ENCODE assay signal across 18 cellular contexts in genomic region chr20:46820682-46821081, GRCh38.
DNase-seq lines count a peak whose midpoint lies in the region; ATAC-seq and TF ChIP-seq lines count a peak whose summit lies in the region.
"Had no signal": no experiment of that assay in that cellular context is flagged by ENCODE, and none has a peak within 500 bp of the region (broad histone marks: within the 10 kb centered on the region; RNA-seq: fewer than 3 reads in every experiment).

No MANE protein-coding gene starts in this region.

- TF ChIP-seq POLR2A in Peyer's patch (IDR thresholded peaks at IDR 0.05) = no peak

- H3K27me3 ChIP-seq in Caco-2 (replicated peaks; ENCODE audit: control insufficient read depth, insufficient read depth, low read length) (0 out of 2 replicates have a peak, but pooled peaks cover 1% of the 10 kb centered on the region), Peyer's patch (no peaks in the 10 kb centered on the region), smooth muscle cell (ENCODE audit: low read depth) (no peaks in the 10 kb centered on the region)

- no peaks in the 10 kb centered on the region for H3K4me1 Mint-ChIP-seq in Caco-2 (ENCODE audit: low read depth, unreplicated experiment)
- H3K4me1 Mint-ChIP-seq: activated T-helper 17 cell treated with anti-CD3 and anti-CD28 coated beads, Interleukin-2, amount 50 U/mL, for 72 hours; naive B cell had no signal

- H3F3A ChIP-seq in smooth muscle cell (ENCODE audit: low read depth) = no peaks in the 10 kb centered on the region

- H3K4me2 ChIP-seq in smooth muscle cell = no peak overlapping the region

- H4K20me1 ChIP-seq in smooth muscle cell (ENCODE audit: low read depth) = no peaks in the 10 kb centered on the region

- H3K36me3 Mint-ChIP-seq in Caco-2 (ENCODE audit: insufficient read depth, unreplicated experiment) = no peaks in the 10 kb centered on the region
- H3K36me3 Mint-ChIP-seq: naive B cell had no signal

- no peaks in the 10 kb centered on the region for H3K9me3 Mint-ChIP-seq in Caco-2 (ENCODE audit: unreplicated experiment)

- no peak overlapping the region for H3K4me3 Mint-ChIP-seq in Caco-2 (ENCODE audit: unreplicated experiment)
- H3K4me3 Mint-ChIP-seq: activated T-helper 17 cell treated with anti-CD3 and anti-CD28 coated beads, Interleukin-2, amount 50 U/mL, for 72 hours; naive B cell had no signal

- H3K4me1 ChIP-seq in Caco-2 (no peaks in the 10 kb centered on the region), Peyer's patch (no peaks in the 10 kb centered on the region), smooth muscle cell (ENCODE audit: low read depth) (peaks cover under 1% of the 10 kb centered on the region)
- H3K4me1 ChIP-seq: adrenal gland had no signal

- H3K36me3 ChIP-seq in Caco-2 (ENCODE audit: control insufficient read depth, insufficient read depth, low read length) = no peaks in the 10 kb centered on the region
- H3K36me3 ChIP-seq in Peyer's patch = no peaks in the 10 kb centered on the region
- no peaks in the 10 kb centered on the region for H3K36me3 ChIP-seq in smooth muscle cell (ENCODE audit: low read depth)
- H3K36me3 ChIP-seq: adrenal gland, thoracic aorta had no signal

- H3K4me3 ChIP-seq in Caco-2 (ENCODE audit: low read depth, low read length) = no peak overlapping the region
- H3K4me3 ChIP-seq in astrocyte of the cerebellum (ENCODE audit: low read depth, low read length) = no peak overlapping the region
- no peak overlapping the region for H3K4me3 ChIP-seq in Peyer's patch
- no peak overlapping the region for H3K4me3 ChIP-seq in smooth muscle cell
- H3K4me3 ChIP-seq: adrenal gland, thoracic aorta had no signal

- no peak overlapping the region for H3K9ac ChIP-seq in smooth muscle cell (ENCODE audit: low read depth)

- intact Hi-C loops in Caco-2 (cut with micrococcal nuclease; ENCODE audit: unreplicated experiment) = no loop called here

- POLR2A ChIA-PET in Caco-2 (lab: Charles Lee) = no interaction called here

- DNase-seq in Caco-2 (peak; percentile 26 to 36), Kasumi-1 (lab: John Stamatoyannopoulos, UW) (peak; percentile 2 to 31), astrocyte of the cerebellum (ENCODE audit: low read depth) (no peak), iPS-NIHi7 (ENCODE audit: extremely low spot score) (peak; percentile 54), NOMO-1 (lab: John Stamatoyannopoulos, UW; ENCODE audit: unreplicated experiment in 2 of 2) (no peak), Peyer's patch (no peak), smooth muscle cell (lab: John Stamatoyannopoulos, UW; ENCODE audit: unreplicated experiment) (no peak)
- DNase-seq: activated CD4-positive, CD25-positive, alpha-beta regulatory T cell; activated CD8-positive, alpha-beta memory T cell treated with anti-CD3 and anti-CD28 coated beads for 24 hours; adrenal gland; GDM1; naive B cell; NCI-H1048; SHP77 treated with DMSO at 0.1 percent for 48 hours had no signal

- no peak overlapping the region for H3K27ac ChIP-seq in Peyer's patch
- no peak overlapping the region for H3K27ac ChIP-seq in smooth muscle cell (ENCODE audit: low read depth)
- H3K27ac ChIP-seq: adrenal gland, thoracic aorta had no signal

- BruUV-seq in Caco-2 (replicated peaks; lab: Mats Ljungman, UMichigan) = no TSS peak

- H3K79me2 ChIP-seq in smooth muscle cell (ENCODE audit: low read depth) = no peaks in the 10 kb centered on the region

- ATAC-seq in HG03025 (IDR thresholded peaks at IDR 0.05; ENCODE audit: low FRiP score, unreplicated experiment) = no peak
- ATAC-seq: activated T-helper 17 cell treated with anti-CD3 and anti-CD28 coated beads, Interleukin-2, amount 50 U/mL, for 72 hours had no signal

- CTCF ChIA-PET in Caco-2 (lab: Charles Lee) = no interaction called here

- 90% methylated on average over 3 of the region's 3 CpGs for WGBS in smooth muscle cell (ENCODE audit: low lambda C conversion rate)

- TF ChIP-seq CTCF in Caco-2 (IDR thresholded peaks at IDR 0.05; ENCODE audit: insufficient read depth in 1 of 2, low read depth in 1 of 2, low read length in 1 of 2, severe bottlenecking in 1 of 2, unreplicated experiment in 1 of 2) = no peak
- TF ChIP-seq CTCF in astrocyte of the cerebellum (IDR thresholded peaks at IDR 0.05; ENCODE audit: low read depth, low read length, missing control alignments) = peak; percentile 38
- peak in 1 of 6 experiments; percentile 42 for TF ChIP-seq CTCF in Peyer's patch (IDR thresholded peaks at IDR 0.05)
- no peak for TF ChIP-seq CTCF in smooth muscle cell (IDR thresholded peaks at IDR 0.05; ENCODE audit: borderline replicate concordance, insufficient read depth, poor library complexity, severe bottlenecking)

- no peak overlapping the region for H2AFZ ChIP-seq in smooth muscle cell (ENCODE audit: low read depth)

- peaks cover 15% of the 10 kb centered on the region for H3K9me3 ChIP-seq in Caco-2
- no peaks in the 10 kb centered on the region for H3K9me3 ChIP-seq in Peyer's patch
- no peaks in the 10 kb centered on the region for H3K9me3 ChIP-seq in smooth muscle cell (replicated peaks; ENCODE audit: low read depth)
- H3K9me3 ChIP-seq: thoracic aorta had no signal

- no peak overlapping the region for H3K27ac Mint-ChIP-seq in Caco-2 (ENCODE audit: unreplicated experiment)
- H3K27ac Mint-ChIP-seq: activated T-helper 17 cell treated with anti-CD3 and anti-CD28 coated beads, Interleukin-2, amount 50 U/mL, for 72 hours; naive B cell; progenitor cell of endocrine pancreas had no signal

- in situ Hi-C loops in astrocyte of the cerebellum (cut with HindIII; ENCODE audit: low sequenced_read_pairs) = no loop called here

- H3K27me3 Mint-ChIP-seq in Caco-2 (ENCODE audit: insufficient read depth, unreplicated experiment) = peaks cover 21% of the 10 kb centered on the region
- H3K27me3 Mint-ChIP-seq: progenitor cell of endocrine pancreas had no signal

Comparison
In these comparisons a context has a peak if more than half of its experiments do, and no peak if none do; other contexts are left out.
1. DNase-seq: peak in Caco-2 (2 of 2), Kasumi-1 (2 of 2) and iPS-NIHi7 (single experiment); none in astrocyte of the cerebellum (single experiment), NOMO-1 (0 of 2), Peyer's patch (0 of 3) and smooth muscle cell (single experiment).